In genomic region chr20:47284373-47284772, GRCh38 we compare ENCODE assay signal across 17 cellular contexts.
DNase-seq lines count a peak whose midpoint lies in the region; ATAC-seq and TF ChIP-seq lines count a peak whose summit lies in the region.
"Had no signal": no experiment of that assay in that cellular context is flagged by ENCODE, and none has a peak within 500 bp of the region (broad histone marks: within the 10 kb centered on the region; RNA-seq: fewer than 3 reads in every experiment).

No MANE protein-coding gene starts in this region.

- H3K27me3 ChIP-seq in SK-N-SH (ENCODE audit: insufficient read depth), result no peaks in the 10 kb centered on the region
- H3K27me3 ChIP-seq in mesenchymal stem cell (ENCODE audit: control insufficient read depth in 1 of 2, insufficient read depth in 1 of 2, low read length in 2 of 2), result no peaks in the 10 kb centered on the region
- H3K27me3 ChIP-seq: Peyer's patch had no signal

- H2AFZ ChIP-seq in SK-N-SH (ENCODE audit: low read depth) (no peak overlapping the region), mesenchymal stem cell (ENCODE audit: low read depth, low read length) (no peak overlapping the region)

- WGBS in SK-N-SH (ENCODE audit: low lambda C conversion rate), result 89% methylated on average over 5 of the region's 5 CpGs
- WGBS in mesenchymal stem cell, result over 99% methylated on average over 5 of the region's 5 CpGs

- H3K36me3 Mint-ChIP-seq in activated naive CD8-positive, alpha-beta T cell, result peaks cover 3% of the 10 kb centered on the region
- H3K36me3 Mint-ChIP-seq in activated naive CD8-positive, alpha-beta T cell treated with anti-CD3 and anti-CD28 coated beads for 36 hours, result peaks cover 10% of the 10 kb centered on the region
- peaks cover 97% of the 10 kb centered on the region for H3K36me3 Mint-ChIP-seq in stimulated activated effector memory CD8-positive, alpha-beta T cell treated with anti-CD3 and anti-CD28 coated beads, Interleukin-12 subunit alpha, Interleukin-12 subunit beta, amount 100 ng/mL, for 72 hours
- H3K36me3 Mint-ChIP-seq in activated CD8-positive, alpha-beta memory T cell treated with anti-CD3 and anti-CD28 coated beads, Interleukin-2, amount 10 ng/mL, durations not matched to agents 7 days and 5 days, result peaks cover 46% of the 10 kb centered on the region

- H3K27ac ChIP-seq in SK-N-SH (ENCODE audit: low read depth in 2 of 2, low read length in 1 of 2) (peak overlapping the region in 1 of 2 experiments; percentile 18; a peak in 1 of 4 replicates), mesenchymal stem cell (ENCODE audit: low read length, poor library complexity, severe bottlenecking) (no peak overlapping the region)
- H3K27ac ChIP-seq: Peyer's patch had no signal

- H2AK5ac ChIP-seq in mesenchymal stem cell (ENCODE audit: low read length, severe bottlenecking), result peak overlapping the region; percentile 31

- H3K9ac ChIP-seq in SK-N-SH (no peak overlapping the region), mesenchymal stem cell (ENCODE audit: low read length) (no peak overlapping the region)

- no peaks in the 10 kb centered on the region for H3K9me2 ChIP-seq in SK-N-SH

- no peaks in the 10 kb centered on the region for H4K20me1 ChIP-seq in SK-N-SH (ENCODE audit: insufficient read depth)

- H4K8ac ChIP-seq in mesenchymal stem cell (ENCODE audit: low read length), result no peak overlapping the region

- peaks cover 22% of the 10 kb centered on the region for H3K79me2 ChIP-seq in SK-N-SH (ENCODE audit: insufficient read depth)

- no peak for TF ChIP-seq EP300 in SK-N-SH (IDR thresholded peaks at IDR 0.05; ENCODE audit: borderline replicate concordance in 1 of 2, low read depth in 1 of 2, low read length in 1 of 2)

- H3K18ac ChIP-seq in mesenchymal stem cell (ENCODE audit: low read depth in 1 of 2, low read length in 2 of 2), result no peak overlapping the region

- H3F3A ChIP-seq in SK-N-SH (replicated peaks; ENCODE audit: insufficient read depth), result peaks cover 10% of the 10 kb centered on the region

- peaks cover 58 to 80% of the 10 kb centered on the region in 2 experiments for H3K36me3 ChIP-seq in SK-N-SH (replicated peaks in 1 of 2; ENCODE audit: control insufficient read depth in 1 of 2, insufficient read depth in 2 of 2, low read length in 1 of 2)
- peaks cover 35 to 91% of the 10 kb centered on the region in 2 experiments for H3K36me3 ChIP-seq in mesenchymal stem cell (ENCODE audit: control insufficient read depth in 1 of 2, insufficient read depth in 2 of 2, low read depth in 1 of 2, low read length in 2 of 2)

- H4K91ac ChIP-seq in mesenchymal stem cell (ENCODE audit: low read length), result no peak overlapping the region

- H2BK12ac ChIP-seq in mesenchymal stem cell (ENCODE audit: low read length in 2 of 2), result no peak overlapping the region

- peaks cover 19% of the 10 kb centered on the region for H3K79me1 ChIP-seq in mesenchymal stem cell (replicated peaks; ENCODE audit: low read length, poor library complexity, severe bottlenecking)

- no peaks in the 10 kb centered on the region for H3K27me3 Mint-ChIP-seq in activated naive CD8-positive, alpha-beta T cell
- H3K27me3 Mint-ChIP-seq in activated naive CD8-positive, alpha-beta T cell treated with anti-CD3 and anti-CD28 coated beads for 36 hours, result no peaks in the 10 kb centered on the region
- no peaks in the 10 kb centered on the region for H3K27me3 Mint-ChIP-seq in activated CD8-positive, alpha-beta memory T cell treated with anti-CD3 and anti-CD28 coated beads, Interleukin-2, amount 10 ng/mL, durations not matched to agents 7 days and 5 days
- H3K27me3 Mint-ChIP-seq: CD4-positive, alpha-beta memory T cell had no signal

- H3K4me1 ChIP-seq in SK-N-SH (ENCODE audit: control insufficient read depth in 1 of 2, insufficient read depth in 2 of 2, low read depth in 1 of 2, low read length in 1 of 2) (peaks cover 0 to 10% of the 10 kb centered on the region in 2 experiments; a peak in 2 of 4 replicates), mesenchymal stem cell (ENCODE audit: control insufficient read depth, insufficient read depth, low read depth, low read length) (peaks cover 11% of the 10 kb centered on the region)
- H3K4me1 ChIP-seq: Peyer's patch had no signal

- H3K9me3 Mint-ChIP-seq in activated naive CD8-positive, alpha-beta T cell (ENCODE audit: low read depth), result no peaks in the 10 kb centered on the region
- H3K9me3 Mint-ChIP-seq in activated naive CD8-positive, alpha-beta T cell treated with anti-CD3 and anti-CD28 coated beads for 36 hours, result no peaks in the 10 kb centered on the region
- no peaks in the 10 kb centered on the region for H3K9me3 Mint-ChIP-seq in stimulated activated effector memory CD8-positive, alpha-beta T cell treated with anti-CD3 and anti-CD28 coated beads, Interleukin-12 subunit alpha, Interleukin-12 subunit beta, amount 100 ng/mL, for 72 hours
- H3K9me3 Mint-ChIP-seq in activated CD8-positive, alpha-beta memory T cell treated with anti-CD3 and anti-CD28 coated beads, Interleukin-2, amount 10 ng/mL, durations not matched to agents 7 days and 5 days (ENCODE audit: low read depth), result no peaks in the 10 kb centered on the region
- H3K9me3 Mint-ChIP-seq: CD4-positive, alpha-beta memory T cell had no signal

- H3K4me3 Mint-ChIP-seq in activated naive CD8-positive, alpha-beta T cell, result no peak overlapping the region
- no peak overlapping the region for H3K4me3 Mint-ChIP-seq in activated naive CD8-positive, alpha-beta T cell treated with anti-CD3 and anti-CD28 coated beads for 36 hours
- H3K4me3 Mint-ChIP-seq in stimulated activated effector memory CD8-positive, alpha-beta T cell treated with anti-CD3 and anti-CD28 coated beads, Interleukin-12 subunit alpha, Interleukin-12 subunit beta, amount 100 ng/mL, for 72 hours, result no peak overlapping the region
- no peak overlapping the region for H3K4me3 Mint-ChIP-seq in activated CD8-positive, alpha-beta memory T cell treated with anti-CD3 and anti-CD28 coated beads, Interleukin-2, amount 10 ng/mL, durations not matched to agents 7 days and 5 days
- H3K4me3 Mint-ChIP-seq: CD4-positive, alpha-beta memory T cell had no signal

- no peak overlapping the region for H2BK5ac ChIP-seq in mesenchymal stem cell (ENCODE audit: low read depth, low read length, poor library complexity, severe bottlenecking)

- no peak for ATAC-seq in stimulated activated effector memory CD8-positive, alpha-beta T cell treated with anti-CD3 and anti-CD28 coated beads, Interleukin-12 subunit alpha, Interleukin-12 subunit beta, amount 100 ng/mL, for 72 hours
- no peak for ATAC-seq in activated CD8-positive, alpha-beta memory T cell treated with anti-CD3 and anti-CD28 coated beads, Interleukin-2, amount 10 ng/mL, durations not matched to agents 7 days and 5 days
- ATAC-seq in GM21526 (IDR thresholded peaks at IDR 0.05; ENCODE audit: low FRiP score, unreplicated experiment), result no peak
- no peak for ATAC-seq in HG03521 (IDR thresholded peaks at IDR 0.05; ENCODE audit: unreplicated experiment)

- H3K9me3 ChIP-seq in SK-N-SH, result no peaks in the 10 kb centered on the region
- no peaks in the 10 kb centered on the region for H3K9me3 ChIP-seq in mesenchymal stem cell (ENCODE audit: control insufficient read depth, low read length)
- H3K9me3 ChIP-seq: Peyer's patch had no signal

- DNase-seq in activated naive CD8-positive, alpha-beta T cell treated with anti-CD3 and anti-CD28 coated beads for 36 hours, result no peak
- peak; percentile 23 for DNase-seq in SK-N-SH
- no peak for DNase-seq in mesenchymal stem cell
- DNase-seq in stimulated activated effector memory CD8-positive, alpha-beta T cell treated with anti-CD3 and anti-CD28 coated beads, Interleukin-12 subunit alpha, Interleukin-12 subunit beta, amount 100 ng/mL, for 72 hours (ENCODE audit: low spot score in 2 of 2), result no peak
- no peak for DNase-seq in activated CD8-positive, alpha-beta memory T cell treated with anti-CD3 and anti-CD28 coated beads, Interleukin-2, amount 10 ng/mL, durations not matched to agents 7 days and 5 days
- DNase-seq: CD4-positive, alpha-beta memory T cell; DMS 273 treated with DMSO at 0.1 percent for 48 hours; IMR-90; NCI-H1417 treated with DMSO at 0.1 percent for 48 hours; NCI-H2029 treated with DMSO at 0.1 percent for 48 hours; NCI-H510A; NCI-H82; Peyer's patch; SHP77 had no signal

- no peak overlapping the region for H2BK15ac ChIP-seq in mesenchymal stem cell (ENCODE audit: low read depth, poor library complexity, severe bottlenecking)

- TF ChIP-seq CTCF in SK-N-SH (IDR thresholded peaks at IDR 0.05), result no peak

- peak overlapping the region; percentile 30 for H3K27ac Mint-ChIP-seq in activated naive CD8-positive, alpha-beta T cell
- no peak overlapping the region for H3K27ac Mint-ChIP-seq in activated naive CD8-positive, alpha-beta T cell treated with anti-CD3 and anti-CD28 coated beads for 36 hours
- H3K27ac Mint-ChIP-seq in stimulated activated effector memory CD8-positive, alpha-beta T cell treated with anti-CD3 and anti-CD28 coated beads, Interleukin-12 subunit alpha, Interleukin-12 subunit beta, amount 100 ng/mL, for 72 hours, result peak overlapping the region; percentile 52
- H3K27ac Mint-ChIP-seq in activated CD8-positive, alpha-beta memory T cell treated with anti-CD3 and anti-CD28 coated beads, Interleukin-2, amount 10 ng/mL, durations not matched to agents 7 days and 5 days, result no peak overlapping the region

- H3K4me1 Mint-ChIP-seq in activated naive CD8-positive, alpha-beta T cell (ENCODE audit: low read depth), result no peaks in the 10 kb centered on the region
- no peaks in the 10 kb centered on the region for H3K4me1 Mint-ChIP-seq in activated naive CD8-positive, alpha-beta T cell treated with anti-CD3 and anti-CD28 coated beads for 36 hours
- H3K4me1 Mint-ChIP-seq in stimulated activated effector memory CD8-positive, alpha-beta T cell treated with anti-CD3 and anti-CD28 coated beads, Interleukin-12 subunit alpha, Interleukin-12 subunit beta, amount 100 ng/mL, for 72 hours, result peaks cover 11% of the 10 kb centered on the region
- H3K4me1 Mint-ChIP-seq in activated CD8-positive, alpha-beta memory T cell treated with anti-CD3 and anti-CD28 coated beads, Interleukin-2, amount 10 ng/mL, durations not matched to agents 7 days and 5 days, result no peaks in the 10 kb centered on the region

- no peak overlapping the region for H3K4ac ChIP-seq in mesenchymal stem cell (ENCODE audit: low read depth in 1 of 2, low read length in 2 of 2)

- H3K4me3 ChIP-seq in SK-N-SH (ENCODE audit: low read depth in 2 of 2, low read length in 1 of 2), result no peak overlapping the region
- no peak overlapping the region for H3K4me3 ChIP-seq in mesenchymal stem cell (ENCODE audit: insufficient read depth in 1 of 2, low read depth in 1 of 2, low read length in 2 of 2)
- H3K4me3 ChIP-seq: Peyer's patch had no signal

- H3K14ac ChIP-seq in mesenchymal stem cell (ENCODE audit: low read length in 2 of 2), result no peak overlapping the region

- H3K4me2 ChIP-seq in SK-N-SH (no peak overlapping the region), mesenchymal stem cell (ENCODE audit: low read length, poor library complexity, severe bottlenecking) (no peak overlapping the region)

- no peak for TF ChIP-seq RAD21 in SK-N-SH (IDR thresholded peaks at IDR 0.05; ENCODE audit: low read length)

- CTCF ChIA-PET in SK-N-SH (lab: Yijun Ruan, JAX), result interaction anchor here (0.7 to 16.3 kb wide), 5 partner anchors 12 to 1337 kb away, joined by 3 to 546 read pairs (median 5); no protein-coding TSS in a partner anchor
- CTCF ChIA-PET in activated CD8-positive, alpha-beta memory T cell treated with anti-CD3 and anti-CD28 coated beads, Interleukin-2, amount 10 ng/mL, durations not matched to agents 7 days and 5 days (lab: Charles Lee), result interaction anchor here (0.6 to 1.6 kb wide), 6 partner anchors 11 to 1357 kb away, joined by 3 read pairs; no protein-coding TSS in a partner anchor

- H3K23ac ChIP-seq in mesenchymal stem cell (ENCODE audit: low read length in 2 of 2), result no peak overlapping the region

- POLR2A ChIA-PET in SK-N-SH (lab: Yijun Ruan, JAX), result no interaction called here

- H2BK120ac ChIP-seq in mesenchymal stem cell (ENCODE audit: low read depth, low read length), result no peak overlapping the region

Comparison
In these comparisons a context has a peak if more than half of its experiments do, and no peak if none do; other contexts are left out.
1. H3K27ac Mint-ChIP-seq: peak in activated naive CD8-positive, alpha-beta T cell (single experiment) and stimulated activated effector memory CD8-positive, alpha-beta T cell treated with anti-CD3 and anti-CD28 coated beads, Interleukin-12 subunit alpha, Interleukin-12 subunit beta, amount 100 ng/mL, for 72 hours (single experiment); none in activated naive CD8-positive, alpha-beta T cell treated with anti-CD3 and anti-CD28 coated beads for 36 hours (single experiment) and activated CD8-positive, alpha-beta memory T cell treated with anti-CD3 and anti-CD28 coated beads, Interleukin-2, amount 10 ng/mL, durations not matched to agents 7 days and 5 days (single experiment).